ENCODE assay signal across 22 cellular contexts in genomic region chr6:169798764-169799473, GRCh38.
"Had no signal": no experiment of that assay in that cellular context is flagged by ENCODE, and none has a peak within 500 bp of the region (broad histone marks: within the 10 kb centered on the region; RNA-seq: fewer than 3 reads in every experiment).

No MANE protein-coding gene starts in this region.

- H3K36me3 ChIP-seq: brain microvascular endothelial cell, gastroesophageal sphincter, heart right ventricle, neutrophil, pancreas, right lobe of liver, stomach had no signal

- H3K27ac Mint-ChIP-seq: activated B cell treated with CpG ODN at 0.5 μM for 24 hours; activated CD4-positive, alpha-beta memory T cell treated with anti-CD3 and anti-CD28 coated beads for 36 hours; activated naive CD8-positive, alpha-beta T cell treated with anti-CD3 and anti-CD28 coated beads, Interleukin-2, amount 50 U/mL, for 24 hours; activated T-helper 2 cell treated with anti-CD3 and anti-CD28 coated beads, Interferon-gamma antibody, Interleukin-2, Interleukin-4, amounts not matched to agents 10 μg/mL and 5 μg/mL and 100 μg/mL, durations not matched to agents 14 hours and 24 hours and 36 hours; naive thymus-derived CD4-positive, alpha-beta T cell had no signal

- H3K4me3 ChIP-seq: coronary artery, gastroesophageal sphincter, heart right ventricle, pancreas, right lobe of liver, stomach had no signal

- H3K27me3 ChIP-seq: brain microvascular endothelial cell, pancreas, right lobe of liver had no signal

- H3K9me3 ChIP-seq: gastroesophageal sphincter, heart right ventricle, neutrophil, pancreas, right lobe of liver, stomach had no signal

- H3K4me3 Mint-ChIP-seq: activated B cell treated with CpG ODN at 0.5 μM for 24 hours; activated CD4-positive, alpha-beta memory T cell treated with anti-CD3 and anti-CD28 coated beads for 36 hours; activated naive CD8-positive, alpha-beta T cell treated with anti-CD3 and anti-CD28 coated beads, Interleukin-2, amount 50 U/mL, for 24 hours; naive thymus-derived CD4-positive, alpha-beta T cell had no signal

- H3K9me3 Mint-ChIP-seq: activated B cell treated with CpG ODN at 0.5 μM for 24 hours; activated CD4-positive, alpha-beta memory T cell treated with anti-CD3 and anti-CD28 coated beads for 36 hours; activated naive CD8-positive, alpha-beta T cell treated with anti-CD3 and anti-CD28 coated beads, Interleukin-2, amount 50 U/mL, for 24 hours; activated T-helper 2 cell treated with anti-CD3 and anti-CD28 coated beads, Interferon-gamma antibody, Interleukin-2, Interleukin-4, amounts not matched to agents 10 μg/mL and 5 μg/mL and 100 μg/mL, durations not matched to agents 14 hours and 24 hours and 36 hours; naive thymus-derived CD4-positive, alpha-beta T cell had no signal

- H3K36me3 Mint-ChIP-seq: activated CD4-positive, alpha-beta memory T cell treated with anti-CD3 and anti-CD28 coated beads for 36 hours; naive thymus-derived CD4-positive, alpha-beta T cell had no signal

- FAIRE-seq: pancreas had no signal

- DNase-seq: activated B cell treated with CpG ODN at 0.5 μM for 24 hours; activated CD4-positive, alpha-beta memory T cell treated with anti-CD3 and anti-CD28 coated beads for 36 hours; activated CD4-positive, alpha-beta T cell treated with anti-CD3 and anti-CD28 coated beads for 4 hours; activated naive CD4-positive, alpha-beta T cell treated with Interleukin-2 at 50 U/mL for 16 hours; activated naive CD8-positive, alpha-beta T cell treated with anti-CD3 and anti-CD28 coated beads, Interleukin-2, amount 50 U/mL, for 24 hours; activated T-cell treated with anti-CD3 and anti-CD28 coated beads, Interleukin-2, amount 50 U/mL, for 1 hour; brain microvascular endothelial cell; central memory CD4-positive, alpha-beta T cell; effector CD4-positive, alpha-beta T cell; heart right ventricle; left cardiac atrium; naive thymus-derived CD4-positive, alpha-beta T cell; small intestine; stimulated activated CD4-positive, alpha-beta T cell treated with anti-CD3 and anti-CD28 coated beads, Interleukin-4, amount 100 ng/mL, for 1 hour; stomach; SW 1271 had no signal

- H3K27ac ChIP-seq: brain microvascular endothelial cell, coronary artery, gastroesophageal sphincter, heart right ventricle, neutrophil, stomach had no signal

- H3K4me1 ChIP-seq: heart right ventricle had no signal

- ATAC-seq: activated naive CD8-positive, alpha-beta T cell treated with anti-CD3 and anti-CD28 coated beads, Interleukin-2, amount 50 U/mL, for 24 hours; gastroesophageal sphincter; heart right ventricle; left cardiac atrium; naive thymus-derived CD4-positive, alpha-beta T cell had no signal
